In the genomic region with DNA sequence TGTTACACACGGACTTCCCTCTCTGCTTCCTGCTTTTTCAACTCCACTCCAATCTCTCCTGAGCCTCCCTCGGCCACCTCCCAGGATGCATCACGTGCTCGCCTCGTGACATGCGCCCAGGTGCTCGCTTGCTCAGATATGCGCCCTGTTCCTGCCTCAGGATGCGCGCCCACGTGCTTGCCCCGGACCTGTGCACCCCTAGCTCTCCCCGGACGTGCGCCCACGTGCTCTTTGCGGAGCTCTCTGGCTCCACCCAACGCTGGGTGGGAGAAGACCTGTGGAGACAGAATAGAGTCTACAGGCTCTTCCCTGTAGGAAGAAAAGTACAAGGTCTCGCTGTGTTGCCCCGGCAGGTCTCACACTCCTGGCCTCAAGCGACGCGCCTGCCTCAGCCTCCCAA, we compare ENCODE assay signal across 1 cellular context.
TF ChIP-seq lines count a peak whose summit lies in the region.

No MANE protein-coding gene starts in this region.

TF ChIP-seq in WTC11, 78 proteins besides CTCF, POLR2A, EP300 and RAD21 (continued from another document):
- TF ChIP-seq, protein P1, sequence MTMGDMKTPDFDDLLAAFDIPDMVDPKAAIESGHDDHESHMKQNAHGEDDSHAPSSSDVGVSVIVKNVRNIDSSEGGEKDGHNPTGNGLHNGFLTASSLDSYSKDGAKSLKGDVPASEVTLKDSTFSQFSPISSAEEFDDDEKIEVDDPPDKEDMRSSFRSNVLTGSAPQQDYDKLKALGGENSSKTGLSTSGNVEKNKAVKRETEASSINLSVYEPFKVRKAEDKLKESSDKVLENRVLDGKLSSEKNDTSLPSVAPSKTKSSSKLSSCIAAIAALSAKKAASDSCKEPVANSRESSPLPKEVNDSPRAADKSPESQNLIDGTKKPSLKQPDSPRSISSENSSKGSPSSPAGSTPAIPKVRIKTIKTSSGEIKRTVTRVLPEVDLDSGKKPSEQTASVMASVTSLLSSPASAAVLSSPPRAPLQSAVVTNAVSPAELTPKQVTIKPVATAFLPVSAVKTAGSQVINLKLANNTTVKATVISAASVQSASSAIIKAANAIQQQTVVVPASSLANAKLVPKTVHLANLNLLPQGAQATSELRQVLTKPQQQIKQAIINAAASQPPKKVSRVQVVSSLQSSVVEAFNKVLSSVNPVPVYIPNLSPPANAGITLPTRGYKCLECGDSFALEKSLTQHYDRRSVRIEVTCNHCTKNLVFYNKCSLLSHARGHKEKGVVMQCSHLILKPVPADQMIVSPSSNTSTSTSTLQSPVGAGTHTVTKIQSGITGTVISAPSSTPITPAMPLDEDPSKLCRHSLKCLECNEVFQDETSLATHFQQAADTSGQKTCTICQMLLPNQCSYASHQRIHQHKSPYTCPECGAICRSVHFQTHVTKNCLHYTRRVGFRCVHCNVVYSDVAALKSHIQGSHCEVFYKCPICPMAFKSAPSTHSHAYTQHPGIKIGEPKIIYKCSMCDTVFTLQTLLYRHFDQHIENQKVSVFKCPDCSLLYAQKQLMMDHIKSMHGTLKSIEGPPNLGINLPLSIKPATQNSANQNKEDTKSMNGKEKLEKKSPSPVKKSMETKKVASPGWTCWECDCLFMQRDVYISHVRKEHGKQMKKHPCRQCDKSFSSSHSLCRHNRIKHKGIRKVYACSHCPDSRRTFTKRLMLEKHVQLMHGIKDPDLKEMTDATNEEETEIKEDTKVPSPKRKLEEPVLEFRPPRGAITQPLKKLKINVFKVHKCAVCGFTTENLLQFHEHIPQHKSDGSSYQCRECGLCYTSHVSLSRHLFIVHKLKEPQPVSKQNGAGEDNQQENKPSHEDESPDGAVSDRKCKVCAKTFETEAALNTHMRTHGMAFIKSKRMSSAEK (CRISPR knock-in tag; IDR thresholded peaks at IDR 0.05; ENCODE audit: borderline replicate concordance): no peak
- TF ChIP-seq CREM (CRISPR knock-in tag; IDR thresholded peaks at IDR 0.05) (no peak), ZNF317 (CRISPR knock-in tag; IDR thresholded peaks at IDR 0.05; ENCODE audit: borderline replicate concordance, low read depth) (no peak), FOXJ3 (CRISPR knock-in tag; IDR thresholded peaks at IDR 0.05; ENCODE audit: borderline replicate concordance) (no peak), ZNF121 (CRISPR knock-in tag; IDR thresholded peaks at IDR 0.05) (peak; percentile 83), ATF6 (CRISPR knock-in tag; IDR thresholded peaks at IDR 0.05) (no peak), ZMAT4 (CRISPR knock-in tag; IDR thresholded peaks at IDR 0.05) (no peak)
- TF ChIP-seq, protein P2, sequence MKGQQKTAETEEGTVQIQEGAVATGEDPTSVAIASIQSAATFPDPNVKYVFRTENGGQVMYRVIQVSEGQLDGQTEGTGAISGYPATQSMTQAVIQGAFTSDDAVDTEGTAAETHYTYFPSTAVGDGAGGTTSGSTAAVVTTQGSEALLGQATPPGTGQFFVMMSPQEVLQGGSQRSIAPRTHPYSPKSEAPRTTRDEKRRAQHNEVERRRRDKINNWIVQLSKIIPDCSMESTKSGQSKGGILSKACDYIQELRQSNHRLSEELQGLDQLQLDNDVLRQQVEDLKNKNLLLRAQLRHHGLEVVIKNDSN (CRISPR knock-in tag; IDR thresholded peaks at IDR 0.05): peak; percentile 48; the same call in 1 of the 2 replicates
- TF ChIP-seq, protein P3, sequence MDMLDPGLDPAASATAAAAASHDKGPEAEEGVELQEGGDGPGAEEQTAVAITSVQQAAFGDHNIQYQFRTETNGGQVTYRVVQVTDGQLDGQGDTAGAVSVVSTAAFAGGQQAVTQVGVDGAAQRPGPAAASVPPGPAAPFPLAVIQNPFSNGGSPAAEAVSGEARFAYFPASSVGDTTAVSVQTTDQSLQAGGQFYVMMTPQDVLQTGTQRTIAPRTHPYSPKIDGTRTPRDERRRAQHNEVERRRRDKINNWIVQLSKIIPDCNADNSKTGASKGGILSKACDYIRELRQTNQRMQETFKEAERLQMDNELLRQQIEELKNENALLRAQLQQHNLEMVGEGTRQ (CRISPR knock-in tag; IDR thresholded peaks at IDR 0.05): peak; percentile 57; the same call in 1 of the 2 replicates
